Comparison of ENCODE assay signal across 1 cellular context in the genomic region with DNA sequence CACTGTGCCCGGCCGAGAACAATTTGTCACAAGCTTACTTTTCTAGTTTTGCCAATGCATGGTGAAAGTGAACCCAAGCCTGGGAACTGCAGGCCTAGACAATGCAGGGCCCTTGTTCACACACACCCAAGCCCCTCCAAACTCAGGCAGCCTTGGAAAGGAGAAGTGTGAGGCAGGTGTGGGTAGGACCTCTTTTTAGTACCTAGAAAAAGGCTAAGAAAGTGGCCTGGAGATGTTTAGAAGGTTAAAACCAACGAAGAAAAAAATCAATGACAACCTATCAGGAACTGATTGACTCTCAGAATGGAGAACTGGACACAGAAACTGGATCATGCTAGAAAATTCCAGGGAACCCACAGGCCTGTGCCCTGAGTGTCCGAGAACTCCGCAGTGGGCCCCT.
TF ChIP-seq lines count a peak whose summit lies in the region.

No MANE protein-coding gene starts in this region.

TF ChIP-seq in SK-N-SH treated with all-trans-retinoic acid at 6 μM for 48 hours, 23 proteins besides CTCF, POLR2A, EP300 and RAD21 (continued from another document):
- TF ChIP-seq TSHZ2 (CRISPR knock-in tag; IDR thresholded peaks at IDR 0.05) (no peak), GLIS3 (CRISPR knock-in tag; IDR thresholded peaks at IDR 0.05) (no peak), PATZ1 (CRISPR knock-in tag; IDR thresholded peaks at IDR 0.05; ENCODE audit: borderline replicate concordance) (no peak), ZFP3 (CRISPR knock-in tag; IDR thresholded peaks at IDR 0.05) (no peak)
- TF ChIP-seq, protein P1, sequence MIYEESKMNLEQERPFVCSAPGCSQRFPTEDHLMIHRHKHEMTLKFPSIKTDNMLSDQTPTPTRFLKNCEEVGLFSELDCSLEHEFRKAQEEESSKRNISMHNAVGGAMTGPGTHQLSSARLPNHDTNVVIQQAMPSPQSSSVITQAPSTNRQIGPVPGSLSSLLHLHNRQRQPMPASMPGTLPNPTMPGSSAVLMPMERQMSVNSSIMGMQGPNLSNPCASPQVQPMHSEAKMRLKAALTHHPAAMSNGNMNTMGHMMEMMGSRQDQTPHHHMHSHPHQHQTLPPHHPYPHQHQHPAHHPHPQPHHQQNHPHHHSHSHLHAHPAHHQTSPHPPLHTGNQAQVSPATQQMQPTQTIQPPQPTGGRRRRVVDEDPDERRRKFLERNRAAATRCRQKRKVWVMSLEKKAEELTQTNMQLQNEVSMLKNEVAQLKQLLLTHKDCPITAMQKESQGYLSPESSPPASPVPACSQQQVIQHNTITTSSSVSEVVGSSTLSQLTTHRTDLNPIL (CRISPR knock-in tag; IDR thresholded peaks at IDR 0.05; ENCODE audit: low read depth): no peak
- TF ChIP-seq, protein P2, sequence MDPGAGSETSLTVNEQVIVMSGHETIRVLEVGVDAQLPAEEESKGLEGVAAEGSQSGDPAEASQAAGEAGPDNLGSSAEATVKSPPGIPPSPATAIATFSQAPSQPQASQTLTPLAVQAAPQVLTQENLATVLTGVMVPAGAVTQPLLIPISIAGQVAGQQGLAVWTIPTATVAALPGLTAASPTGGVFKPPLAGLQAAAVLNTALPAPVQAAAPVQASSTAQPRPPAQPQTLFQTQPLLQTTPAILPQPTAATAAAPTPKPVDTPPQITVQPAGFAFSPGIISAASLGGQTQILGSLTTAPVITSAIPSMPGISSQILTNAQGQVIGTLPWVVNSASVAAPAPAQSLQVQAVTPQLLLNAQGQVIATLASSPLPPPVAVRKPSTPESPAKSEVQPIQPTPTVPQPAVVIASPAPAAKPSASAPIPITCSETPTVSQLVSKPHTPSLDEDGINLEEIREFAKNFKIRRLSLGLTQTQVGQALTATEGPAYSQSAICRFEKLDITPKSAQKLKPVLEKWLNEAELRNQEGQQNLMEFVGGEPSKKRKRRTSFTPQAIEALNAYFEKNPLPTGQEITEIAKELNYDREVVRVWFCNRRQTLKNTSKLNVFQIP (CRISPR knock-in tag; IDR thresholded peaks at IDR 0.05; ENCODE audit: borderline replicate concordance, low read depth): no peak
TF ChIP-seq in SK-N-SH treated with all-trans-retinoic acid at 6 μM for 48 hours: peak in this region for 0.
